ENCODE assay signal across 1 cellular context in genomic region chr7:4744391-4745264, GRCh38.
TF ChIP-seq lines count a peak whose summit lies in the region.

No MANE protein-coding gene starts in this region.

TF ChIP-seq in K562, 482 proteins besides CTCF, POLR2A, EP300 and RAD21 (continued from another document):
- TF ChIP-seq ZNF318 (IDR thresholded peaks at IDR 0.05; ENCODE audit: borderline replicate concordance in 1 of 2, low read depth in 1 of 2) = no peak
- no peak for TF ChIP-seq HNRNPH1 (optimal IDR thresholded peaks at IDR 0.05; ENCODE audit: low read depth, low read length)
- TF ChIP-seq NCOR1 (IDR thresholded peaks at IDR 0.05) = peak; percentile 40; the same call in 1 of the 2 replicates
- TF ChIP-seq CBX1 (IDR thresholded peaks at IDR 0.05; ENCODE audit: low read depth) = no peak
- TF ChIP-seq ZNF134 (CRISPR knock-in tag; conservative IDR thresholded peaks at IDR 0.05) = no peak
- no peak for TF ChIP-seq ZNF398 (CRISPR knock-in tag; IDR thresholded peaks at IDR 0.05)
- no peak for TF ChIP-seq ZBTB43 (CRISPR knock-in tag; IDR thresholded peaks at IDR 0.05)
- TF ChIP-seq EP400 (IDR thresholded peaks at IDR 0.05) = 0 out of 2 replicates have a peak, but pooled peaks have one; percentile 14
- 0 out of 4 replicates have a peak, but pooled peaks of 1 of the 2 experiments have one; percentile 52 for TF ChIP-seq SIN3A (IDR thresholded peaks at IDR 0.05; ENCODE audit: borderline replicate concordance in 2 of 2, control insufficient read depth in 1 of 2, low read depth in 2 of 2, low read length in 2 of 2)
- TF ChIP-seq ZNF699 (CRISPR knock-in tag; IDR thresholded peaks at IDR 0.05; ENCODE audit: insufficient replicate concordance) = no peak
- no peak for TF ChIP-seq CHD1 (IDR thresholded peaks at IDR 0.05; ENCODE audit: low read length)
- no peak for TF ChIP-seq E4F1 (CRISPR knock-in tag; IDR thresholded peaks at IDR 0.05; ENCODE audit: borderline replicate concordance)
- no peak for TF ChIP-seq ZNF778 (CRISPR knock-in tag; IDR thresholded peaks at IDR 0.05)
- no peak for TF ChIP-seq PHTF2 (CRISPR knock-in tag; IDR thresholded peaks at IDR 0.05)
